14 cellular contexts compared by ENCODE assay signal in genomic region chr22:26568207-26568706, GRCh38. TPM values are rescaled to one million over a fixed set of nuclear protein-coding genes. Genes with fewer than 3 reads are reported as not detected.
DNase-seq lines count a peak whose midpoint lies in the region; ATAC-seq, FAIRE-seq and TF ChIP-seq lines count a peak whose summit lies in the region.
"Had no signal": no experiment of that assay in that cellular context is flagged by ENCODE, and none has a peak within 500 bp of the region (broad histone marks: within the 10 kb centered on the region; RNA-seq: fewer than 3 reads in every experiment).

No MANE protein-coding gene starts in this region.

- H3K4me3 ChIP-seq in hepatocyte (no peak overlapping the region), gastroesophageal sphincter (no peak overlapping the region), pancreas (no peak overlapping the region)
- H3K4me3 ChIP-seq: coronary artery, uterus had no signal

- WGBS in hepatocyte (ENCODE audit: low lambda C conversion rate, missing lambda C conversion rate), result 37% methylated on average over 11 of the region's 11 CpGs
- WGBS in gastroesophageal sphincter (ENCODE audit: low coverage in 1 of 2), 2 donors, result 54 to 79% methylated on average over 6 to 11 of the region's 11 CpGs
- WGBS in pancreas, 2 donors, result 83% methylated on average over 11 of the region's 11 CpGs

- H4K20me1 ChIP-seq in hepatocyte (ENCODE audit: insufficient read depth, poor library complexity, severe bottlenecking), result no peaks in the 10 kb centered on the region

- no peak for FAIRE-seq in pancreas (lab: Jason Lieb, UNC)

- H3K36me3 ChIP-seq in hepatocyte (replicated peaks; ENCODE audit: insufficient read depth, low read depth) (no peaks in the 10 kb centered on the region), gastroesophageal sphincter (peaks cover 0 to 10% of the 10 kb centered on the region in 2 donors), pancreas (no peaks in the 10 kb centered on the region)
- H3K36me3 ChIP-seq: uterus had no signal

- no peaks in the 10 kb centered on the region for H3K4me1 ChIP-seq in hepatocyte (ENCODE audit: insufficient read depth)
- H3K4me1 ChIP-seq in gastroesophageal sphincter, result no peaks in the 10 kb centered on the region
- peaks cover 0 to 7% (median 4%) of the 10 kb centered on the region in 3 donors for H3K4me1 ChIP-seq in pancreas
- H3K4me1 ChIP-seq: uterus had no signal

- H3K79me2 ChIP-seq in hepatocyte, result peaks cover 15% of the 10 kb centered on the region

- H3K4me2 ChIP-seq in hepatocyte, result no peak overlapping the region

- DNase-seq in HPDE6-E6E7 (ENCODE audit: extremely low spot score) (peak; percentile 64), RPMI7951 (ENCODE audit: low read depth) (peak; percentile 42), hepatocyte (ENCODE audit: low spot score) (peak; percentile 19), renal cortical epithelial cell (ENCODE audit: low read depth) (peak; percentile 94), pancreas (no peak)
- DNase-seq: activated T-cell treated with anti-CD3 and anti-CD28 coated beads, Interleukin-2, amount 50 U/mL, for 48 hours; DMS79 treated with DMSO at 0.1 percent for 48 hours; hypothalamus; NCI-H1105 treated with DMSO at 0.1 percent for 48 hours; uterus had no signal

- no peak overlapping the region for H2AFZ ChIP-seq in hepatocyte

- peak overlapping the region; percentile 44 for H3K27ac ChIP-seq in hepatocyte
- H3K27ac ChIP-seq in gastroesophageal sphincter, result no peak overlapping the region
- no peak overlapping the region for H3K27ac ChIP-seq in pancreas
- H3K27ac ChIP-seq: coronary artery, uterus had no signal

- ATAC-seq in HG02852 (IDR thresholded peaks at IDR 0.05; ENCODE audit: unreplicated experiment) (no peak), gastroesophageal sphincter (no peak), pancreas (no peak)
- ATAC-seq: Panc1 had no signal

- no peak for TF ChIP-seq EP300 in gastroesophageal sphincter (IDR thresholded peaks at IDR 0.05)

- H3K27me3 ChIP-seq in hepatocyte, result no peaks in the 10 kb centered on the region
- H3K27me3 ChIP-seq in gastroesophageal sphincter, result no peaks in the 10 kb centered on the region
- H3K27me3 ChIP-seq in pancreas, result no peaks in the 10 kb centered on the region
- H3K27me3 ChIP-seq: uterus had no signal

- H3K9me3 ChIP-seq in hepatocyte (ENCODE audit: low read depth) (no peaks in the 10 kb centered on the region), gastroesophageal sphincter (no peaks in the 10 kb centered on the region), pancreas (no peaks in the 10 kb centered on the region)
- H3K9me3 ChIP-seq: uterus had no signal

- TF ChIP-seq CTCF in hepatocyte (IDR thresholded peaks at IDR 0.05; ENCODE audit: poor library complexity), result no peak
- no peak for TF ChIP-seq CTCF in gastroesophageal sphincter (IDR thresholded peaks at IDR 0.05)
- no peak for TF ChIP-seq CTCF in pancreas (IDR thresholded peaks at IDR 0.05)

- TF ChIP-seq POLR2A in gastroesophageal sphincter (IDR thresholded peaks at IDR 0.05), result no peak

- H3K9me2 ChIP-seq in hepatocyte (replicated peaks; ENCODE audit: insufficient read depth), result no peaks in the 10 kb centered on the region

- intact Hi-C loops in pancreas (cut with DNase I), result no loop called here

RNA-seq across cellular contexts. Expression of gene TPST2, which starts 21.7 kb away (rescaled TPM):
- total RNA-seq in RPMI7951 (2014; rRNA removed; shearing (Covaris generic)), result 50.8 and 54.2 TPM in 2 replicates
- total RNA-seq in hepatocyte, result 36.8 and 39.9 TPM in 2 replicates
- 31.0 and 35.3 TPM in 2 replicates for polyA plus RNA-seq in hepatocyte
- total RNA-seq in renal cortical epithelial cell, result 27.4 and 37.4 TPM in 2 replicates
- 10 to 100 TPM; 16.8 to 27.7 (median 21.0) TPM for total RNA-seq in gastroesophageal sphincter
- total RNA-seq in pancreas, result 100 to 1,000 TPM; 156 to 534 (median 212) TPM
- 100 to 1,000 TPM in 1 of 2 donors, 10 to 100 TPM in 1; 91.4 to 135 TPM for polyA plus RNA-seq in pancreas

RNA-seq across cellular contexts. Expression of gene CRYBB1, which starts 49.6 kb away (rescaled TPM):
- 0.12 TPM in 1 of 2 replicates, not detected in the other for total RNA-seq in RPMI7951 (2014; rRNA removed; shearing (Covaris generic))
- not detected in 2 replicates for total RNA-seq in hepatocyte
- polyA plus RNA-seq in hepatocyte, result 0.79 TPM in 1 of 2 replicates, not detected in the other
- total RNA-seq in renal cortical epithelial cell, result not detected in 2 replicates
- under 1 TPM in 1 of 4 donors, not detected in 3; 0.40 TPM for total RNA-seq in gastroesophageal sphincter
- under 1 TPM in 3 of 6 donors, not detected in 3; 0.20 to 0.66 (median 0.34) TPM for total RNA-seq in pancreas
- under 1 TPM; 0.14 to 0.38 TPM for polyA plus RNA-seq in pancreas

RNA-seq across cellular contexts. Expression of gene CRYBA4, which starts 53.5 kb away (rescaled TPM):
- total RNA-seq in RPMI7951 (2014; rRNA removed; shearing (Covaris generic)), result not detected in 2 replicates
- total RNA-seq in hepatocyte, result not detected in 2 replicates
- polyA plus RNA-seq in hepatocyte, result not detected in 2 replicates
- total RNA-seq in renal cortical epithelial cell, result not detected in 2 replicates
- total RNA-seq in gastroesophageal sphincter, result not detected
- total RNA-seq in pancreas, result under 1 TPM in 1 of 6 donors, not detected in 5; 0.19 TPM
- polyA plus RNA-seq in pancreas, result not detected
- total RNA-seq: uterus had no signal

RNA-seq across cellular contexts. Expression of gene TFIP11, which starts 56.0 kb away (rescaled TPM):
- 21.6 and 28.3 TPM in 2 replicates for total RNA-seq in RPMI7951 (2014; rRNA removed; shearing (Covaris generic))
- total RNA-seq in hepatocyte (16.1 and 19.6 TPM in 2 replicates), renal cortical epithelial cell (38.7 and 50.4 TPM in 2 replicates), gastroesophageal sphincter (10 to 100 TPM; 20.3 to 38.3 (median 21.6) TPM), pancreas (10 to 100 TPM; 11.0 to 24.2 (median 15.7) TPM)
- polyA plus RNA-seq in hepatocyte (21.3 and 30.4 TPM in 2 replicates), pancreas (10 to 100 TPM; 20.5 to 26.7 TPM)

Comparison
In these comparisons a context has a peak if more than half of its experiments do, and no peak if none do; other contexts are left out.
1. DNase-seq: peak in HPDE6-E6E7 (single experiment), RPMI7951 (single experiment), hepatocyte (single experiment) and renal cortical epithelial cell (single experiment); none in pancreas (0 of 6).